15 cellular contexts compared by ENCODE assay signal in genomic region chr4:86160423-86160822, GRCh38.
"Had no signal": no experiment of that assay in that cellular context is flagged by ENCODE, and none has a peak within 500 bp of the region (broad histone marks: within the 10 kb centered on the region; RNA-seq: fewer than 3 reads in every experiment).

No MANE protein-coding gene starts in this region.

- H3K4me3 ChIP-seq: esophagus muscularis mucosa, gastrocnemius medialis, psoas muscle, tibial artery, upper lobe of left lung, uterus had no signal

- H3K27me3 ChIP-seq: esophagus muscularis mucosa, gastrocnemius medialis, neutrophil, tibial artery, upper lobe of left lung, uterus had no signal

- DNase-seq: effector memory CD4-positive, alpha-beta T cell; gastrocnemius medialis; kidney; left colon; naive thymus-derived CD8-positive, alpha-beta T cell; psoas muscle; stimulated activated CD4-positive, alpha-beta T cell treated with anti-CD3 and anti-CD28 coated beads, Interleukin-4, amount 100 ng/mL, for 1 hour; stimulated activated CD8-positive, alpha-beta memory T cell treated with anti-CD3 and anti-CD28 coated beads, Interleukin-4, amount 100 ng/mL, for 48 hours; stimulated activated naive CD8-positive, alpha-beta T cell treated with anti-CD3 and anti-CD28 coated beads, Interleukin-15, Interleukin-2, amounts not matched to agents 100 U/mL and 50 U/mL, for 24 hours; tibial artery; upper lobe of left lung; uterus had no signal

- H3K27ac ChIP-seq: esophagus muscularis mucosa, gastrocnemius medialis, neutrophil, psoas muscle, tibial artery, upper lobe of left lung, uterus had no signal

- H3K9me3 ChIP-seq: esophagus muscularis mucosa, gastrocnemius medialis, neutrophil, psoas muscle, tibial artery, upper lobe of left lung, uterus had no signal

- ATAC-seq: gastrocnemius medialis; left colon; naive thymus-derived CD8-positive, alpha-beta T cell; psoas muscle; stimulated activated effector memory CD8-positive, alpha-beta T cell treated with anti-CD3 and anti-CD28 coated beads, Interleukin-12 subunit alpha, Interleukin-12 subunit beta, amount 100 ng/mL, for 72 hours; stimulated activated naive CD8-positive, alpha-beta T cell treated with anti-CD3 and anti-CD28 coated beads, Interleukin-15, Interleukin-2, amounts not matched to agents 100 U/mL and 50 U/mL, for 24 hours had no signal

- H3K36me3 ChIP-seq: esophagus muscularis mucosa, gastrocnemius medialis, neutrophil, tibial artery, upper lobe of left lung, uterus had no signal

- H3K4me1 ChIP-seq: esophagus muscularis mucosa, gastrocnemius medialis, psoas muscle, tibial artery, upper lobe of left lung, uterus had no signal
